Comparison of ENCODE assay signal across 14 cellular contexts in genomic region chr18:56068030-56068671, GRCh38.
A peak's percentile ranks its signal among the peaks of the same experiment; 100 is the strongest.
DNase-seq lines count a peak whose midpoint lies in the region; ATAC-seq and TF ChIP-seq lines count a peak whose summit lies in the region.
"Had no signal": no experiment of that assay in that cellular context is flagged by ENCODE, and none has a peak within 500 bp of the region (broad histone marks: within the 10 kb centered on the region; RNA-seq: fewer than 3 reads in every experiment).

No MANE protein-coding gene starts in this region.

- no peaks in the 10 kb centered on the region for H3K27me3 ChIP-seq in neuronal stem cell (ENCODE audit: control insufficient read depth in 3 of 3, insufficient read depth in 3 of 3, low read depth in 1 of 3, low read length in 3 of 3)
- H3K27me3 ChIP-seq: esophagus squamous epithelium had no signal

- H2BK120ac ChIP-seq in neuronal stem cell (ENCODE audit: low read depth, low read length) = peak overlapping the region; percentile 44

- H3K4me1 Mint-ChIP-seq in stimulated activated effector memory CD8-positive, alpha-beta T cell treated with anti-CD3 and anti-CD28 coated beads, Interleukin-12 subunit alpha, Interleukin-12 subunit beta, amount 100 ng/mL, for 72 hours = no peaks in the 10 kb centered on the region

- H3K27ac Mint-ChIP-seq in stimulated activated effector memory CD8-positive, alpha-beta T cell treated with anti-CD3 and anti-CD28 coated beads, Interleukin-12 subunit alpha, Interleukin-12 subunit beta, amount 100 ng/mL, for 72 hours = no peak overlapping the region

- H2BK5ac ChIP-seq in neuronal stem cell (ENCODE audit: low read length) = no peak overlapping the region

- no peak overlapping the region for H3K14ac ChIP-seq in neuronal stem cell (ENCODE audit: low read length)

- no CpG with 5 or more reads among the region's 2 CpGs for WGBS in neuronal stem cell (ENCODE audit: extremely low coverage in 2 of 2, insufficient read length in 2 of 2, insufficient replicate concordance in 1 of 2), 2 donors

- H3K4me3 Mint-ChIP-seq in stimulated activated effector memory CD8-positive, alpha-beta T cell treated with anti-CD3 and anti-CD28 coated beads, Interleukin-12 subunit alpha, Interleukin-12 subunit beta, amount 100 ng/mL, for 72 hours = no peak overlapping the region

- H3K36me3 Mint-ChIP-seq in stimulated activated effector memory CD8-positive, alpha-beta T cell treated with anti-CD3 and anti-CD28 coated beads, Interleukin-12 subunit alpha, Interleukin-12 subunit beta, amount 100 ng/mL, for 72 hours = no peaks in the 10 kb centered on the region

- TF ChIP-seq CTCF in choroid plexus epithelial cell (conservative IDR thresholded peaks at IDR 0.05; ENCODE audit: low read depth, low read length) = no peak

- H3K9me3 ChIP-seq in neuronal stem cell (replicated peaks in 1 of 2; ENCODE audit: control insufficient read depth in 2 of 2, insufficient read depth in 1 of 2, low read depth in 1 of 2, low read length in 2 of 2) = no peaks in the 10 kb centered on the region
- H3K9me3 ChIP-seq: esophagus squamous epithelium had no signal

- H2BK12ac ChIP-seq in neuronal stem cell (ENCODE audit: low read length) = no peak overlapping the region

- peak; percentile 7 for DNase-seq in DMS 273 treated with DMSO at 0.1 percent for 48 hours (lab: John Stamatoyannopoulos, UW)
- peak; percentile 22 for DNase-seq in NCI-H1105 treated with DMSO at 0.1 percent for 48 hours (lab: John Stamatoyannopoulos, UW)
- peak; percentile 58 for DNase-seq in choroid plexus epithelial cell (ENCODE audit: low read depth)
- DNase-seq in neuronal stem cell (ENCODE audit: low spot score) = no peak
- DNase-seq in stimulated activated effector memory CD8-positive, alpha-beta T cell treated with anti-CD3 and anti-CD28 coated beads, Interleukin-12 subunit alpha, Interleukin-12 subunit beta, amount 100 ng/mL, for 72 hours (ENCODE audit: low spot score in 2 of 2) = no peak
- no peak for DNase-seq in NCI-H1417 treated with DMSO at 0.1 percent for 48 hours (lab: John Stamatoyannopoulos, UW)
- no peak for DNase-seq in NCI-H2107 (lab: John Stamatoyannopoulos, UW)
- DNase-seq: activated CD4-positive, CD25-positive, alpha-beta regulatory T cell treated with anti-CD3 and anti-CD28 coated beads, Interleukin-2, amount 50 U/mL, for 72 hours; Calu3; esophagus squamous epithelium; MM.1S; stimulated activated naive CD8-positive, alpha-beta T cell treated with anti-CD3 and anti-CD28 coated beads, Interleukin-15, Interleukin-2, amounts not matched to agents 100 U/mL and 50 U/mL, for 24 hours had no signal

- no peak overlapping the region for H4K8ac ChIP-seq in neuronal stem cell (ENCODE audit: low read depth, low read length)

- H3K4ac ChIP-seq in neuronal stem cell (ENCODE audit: low read length) = no peak overlapping the region

- no peak overlapping the region for H3K18ac ChIP-seq in neuronal stem cell (ENCODE audit: low read length)

- H2AK5ac ChIP-seq in neuronal stem cell (ENCODE audit: low read depth, low read length) = no peak overlapping the region

- H3K79me1 ChIP-seq in neuronal stem cell (ENCODE audit: low read depth, low read length) = no peaks in the 10 kb centered on the region

- H3K4me1 ChIP-seq in neuronal stem cell (ENCODE audit: control insufficient read depth in 2 of 2, insufficient read depth in 1 of 2, low read depth in 1 of 2, low read length in 2 of 2) = peaks cover 2 to 4% of the 10 kb centered on the region in 2 donors
- H3K4me1 ChIP-seq: parathyroid adenoma had no signal

- no peak overlapping the region for H3K4me2 ChIP-seq in neuronal stem cell (ENCODE audit: insufficient read depth, low read length, poor library complexity, severe bottlenecking)

- no peaks in the 10 kb centered on the region for H3K36me3 ChIP-seq in neuronal stem cell (replicated peaks in 1 of 2; ENCODE audit: control insufficient read depth in 2 of 2, insufficient read depth in 2 of 2, low read length in 2 of 2)
- H3K36me3 ChIP-seq: esophagus squamous epithelium had no signal

- H3K23ac ChIP-seq in neuronal stem cell (ENCODE audit: low read depth, low read length, poor library complexity) = no peak overlapping the region

- H4K91ac ChIP-seq in neuronal stem cell (ENCODE audit: low read depth, low read length, poor library complexity) = no peak overlapping the region

- no peak overlapping the region for H2BK15ac ChIP-seq in neuronal stem cell (ENCODE audit: low read length)

- no peak overlapping the region for H3K9ac ChIP-seq in neuronal stem cell (ENCODE audit: low read depth, low read length, poor library complexity)
- H3K9ac ChIP-seq: parathyroid adenoma had no signal

- ATAC-seq in stimulated activated effector memory CD8-positive, alpha-beta T cell treated with anti-CD3 and anti-CD28 coated beads, Interleukin-12 subunit alpha, Interleukin-12 subunit beta, amount 100 ng/mL, for 72 hours = no peak
- ATAC-seq in HG03439 (IDR thresholded peaks at IDR 0.05; ENCODE audit: unreplicated experiment) = no peak
- ATAC-seq: stimulated activated naive CD8-positive, alpha-beta T cell treated with anti-CD3 and anti-CD28 coated beads, Interleukin-15, Interleukin-2, amounts not matched to agents 100 U/mL and 50 U/mL, for 24 hours had no signal

- H2AFZ ChIP-seq in neuronal stem cell (ENCODE audit: low read length) = peak overlapping the region; percentile 53
- H2AFZ ChIP-seq: parathyroid adenoma had no signal

- H3K4me3 ChIP-seq in choroid plexus epithelial cell (ENCODE audit: low read depth, low read length) = no peak overlapping the region
- no peak overlapping the region for H3K4me3 ChIP-seq in neuronal stem cell (ENCODE audit: low read length in 2 of 2)
- H3K4me3 ChIP-seq: esophagus squamous epithelium had no signal

- no peak overlapping the region for H3K27ac ChIP-seq in neuronal stem cell (replicated peaks; ENCODE audit: low read length)
- H3K27ac ChIP-seq: parathyroid adenoma had no signal

- H3K9me3 Mint-ChIP-seq in stimulated activated effector memory CD8-positive, alpha-beta T cell treated with anti-CD3 and anti-CD28 coated beads, Interleukin-12 subunit alpha, Interleukin-12 subunit beta, amount 100 ng/mL, for 72 hours = peaks cover 12% of the 10 kb centered on the region

Comparison
In these comparisons a context has a peak if more than half of its experiments do, and no peak if none do; other contexts are left out.
1. DNase-seq: peak in DMS 273 treated with DMSO at 0.1 percent for 48 hours (single experiment), NCI-H1105 treated with DMSO at 0.1 percent for 48 hours (single experiment) and choroid plexus epithelial cell (single experiment); none in neuronal stem cell (single experiment), stimulated activated effector memory CD8-positive, alpha-beta T cell treated with anti-CD3 and anti-CD28 coated beads, Interleukin-12 subunit alpha, Interleukin-12 subunit beta, amount 100 ng/mL, for 72 hours (0 of 2), NCI-H1417 treated with DMSO at 0.1 percent for 48 hours (single experiment) and NCI-H2107 (single experiment).